ENCODE assay signal across 26 cellular contexts in genomic region chr10:95209509-95210127, GRCh38. TPM values are rescaled to one million over a fixed set of nuclear protein-coding genes. Genes with fewer than 3 reads are reported as not detected.
DNase-seq lines count a peak whose midpoint lies in the region; ATAC-seq, FAIRE-seq and TF ChIP-seq lines count a peak whose summit lies in the region.
"Had no signal": no experiment of that assay in that cellular context is flagged by ENCODE, and none has a peak within 500 bp of the region (broad histone marks: within the 10 kb centered on the region; RNA-seq: fewer than 3 reads in every experiment).

No MANE protein-coding gene starts in this region.

- peak overlapping the region; percentile 32; the same call in 1 of the 2 replicates for H4K91ac ChIP-seq in IMR-90 (ENCODE audit: insufficient read depth, low read depth, low read length)

- peaks cover under 1% of the 10 kb centered on the region; the same call in 1 of the 2 replicates for H3K9me1 ChIP-seq in IMR-90 (ENCODE audit: insufficient read depth, low read length)

- H3K27me3 ChIP-seq in IMR-90 (ENCODE audit: control insufficient read depth, insufficient read depth, low read length): no peaks in the 10 kb centered on the region
- H3K27me3 ChIP-seq: BLaER1 had no signal

- ATAC-seq in A549 (0 out of 6 replicates have a peak, but pooled peaks of 1 of the 2 experiments have one; percentile 15), IMR-90 (ENCODE audit: low read depth) (no peak), omental fat pad (ENCODE audit: low FRiP score) (no peak)

- TF ChIP-seq CTCF in A549 (IDR thresholded peaks at IDR 0.05) (no peak), IMR-90 (conservative IDR thresholded peaks at IDR 0.05; ENCODE audit: low read depth, low read length) (no peak), kidney (IDR thresholded peaks at IDR 0.05; ENCODE audit: borderline replicate concordance, extremely low read depth, insufficient read depth) (no peak), omental fat pad (IDR thresholded peaks at IDR 0.05) (no peak)

- H3K9ac ChIP-seq in IMR-90 (ENCODE audit: low read depth, low read length) (no peak overlapping the region), kidney (ENCODE audit: low read length in 2 of 2) (no peak overlapping the region)
- H3K9ac ChIP-seq: BLaER1 had no signal

- peak overlapping the region; percentile 84 for H2AK9ac ChIP-seq in IMR-90 (replicated peaks; ENCODE audit: low read depth, low read length, poor library complexity)

- no peak overlapping the region for H3K23ac ChIP-seq in IMR-90 (ENCODE audit: low read depth, low read length)

- intact Hi-C loops in IMR-90 (cut with micrococcal nuclease): loop anchor here (2.0 kb wide), 2 partner anchors 33 to 153 kb away; no protein-coding TSS in a partner anchor
- intact Hi-C loops in kidney (cut with DNase I): no loop called here

- peak overlapping the region; percentile 78 for H3K4ac ChIP-seq in IMR-90 (ENCODE audit: low read depth, low read length)

- H4K5ac ChIP-seq in IMR-90 (ENCODE audit: low read depth, low read length): no peak overlapping the region

- H2AFZ ChIP-seq in IMR-90 (replicated peaks; ENCODE audit: low read length, poor library complexity): peak overlapping the region; percentile 83

- H3K14ac ChIP-seq in IMR-90 (replicated peaks; ENCODE audit: low read depth, low read length): no peak overlapping the region

- DNase-seq in A549 (ENCODE audit: low read depth in 1 of 2, low spot score in 1 of 2): no peak
- no peak for DNase-seq in IMR-90
- DNase-seq in kidney: no peak
- no peak for DNase-seq in omental fat pad (ENCODE audit: low spot score)
- no peak for DNase-seq in activated T-cell treated with anti-CD3 and anti-CD28 coated beads, Interleukin-2, amount 50 U/mL, for 48 hours
- DNase-seq in DMS153 (lab: John Stamatoyannopoulos, UW): no peak
- no peak for DNase-seq in MV-4-11 (lab: John Stamatoyannopoulos, UW)
- DNase-seq: Calu3; CD4-positive, alpha-beta memory T cell; DMS53; EL; Kasumi-1; MM.1S; NCI-H1092 treated with DMSO at 0.1 percent for 48 hours; NCI-H2081; NCI-H2171 treated with DMSO at 0.1 percent for 48 hours; NCI-H446 treated with DMSO at 0.1 percent for 48 hours; NCI-H69; SHP77 had no signal

- peak overlapping the region; percentile 61 to 84; a peak in 5 of 6 replicates for H3K27ac ChIP-seq in A549
- H3K27ac ChIP-seq in IMR-90 (ENCODE audit: insufficient read depth, low read length): no peak overlapping the region
- no peak overlapping the region for H3K27ac ChIP-seq in kidney (ENCODE audit: low read depth in 2 of 2, low read length in 2 of 2)
- H3K27ac ChIP-seq: BLaER1, SK-N-MC had no signal

- FAIRE-seq in A549 (lab: Jason Lieb, UNC) (no peak), colon (lab: Jason Lieb, UNC) (peak; percentile 80), kidney (lab: Jason Lieb, UNC) (peak; percentile 93)
- FAIRE-seq: GM12892, GM18507 had no signal

- BruUV-seq in IMR-90 (replicated peaks; lab: Mats Ljungman, UMichigan): no TSS peak

- POLR2A ChIA-PET in A549 (lab: Yijun Ruan, JAX): no interaction called here
- POLR2A ChIA-PET in IMR-90 (lab: Charles Lee; ENCODE audit: unreplicated experiment): no interaction called here

- dilution Hi-C loops in IMR-90 (cut with HindIII; ENCODE audit: low sequenced_read_pairs, unreplicated experiment): no loop called here

- H2BK120ac ChIP-seq in IMR-90 (ENCODE audit: low read depth, low read length): peak overlapping the region; percentile 77; the same call in 1 of the 2 replicates

- H3K9me3 ChIP-seq in A549: no peaks in the 10 kb centered on the region
- no peaks in the 10 kb centered on the region for H3K9me3 ChIP-seq in IMR-90 (ENCODE audit: control insufficient read depth, insufficient read depth, low read length)
- H3K9me3 ChIP-seq in kidney (ENCODE audit: control insufficient read depth in 1 of 2, low read length in 2 of 2): no peaks in the 10 kb centered on the region
- H3K9me3 ChIP-seq: BLaER1 had no signal

- TF ChIP-seq RAD21 in A549 (conservative IDR thresholded peaks at IDR 0.05 in 1 of 2, IDR thresholded peaks at IDR 0.05 in 1 of 2) (no peak), IMR-90 (IDR thresholded peaks at IDR 0.05; ENCODE audit: low read length) (no peak)

- H2BK20ac ChIP-seq in IMR-90 (ENCODE audit: low read depth, low read length): peak overlapping the region; percentile 85

- no peak overlapping the region for H3K18ac ChIP-seq in IMR-90 (ENCODE audit: low read depth, low read length)

- no peak overlapping the region for H4K8ac ChIP-seq in IMR-90 (ENCODE audit: low read depth in 2 of 2, low read length in 2 of 2)

- no peak overlapping the region for H2BK5ac ChIP-seq in IMR-90 (ENCODE audit: low read depth, low read length, poor library complexity, severe bottlenecking)

- TF ChIP-seq EP300 in A549 (IDR thresholded peaks at IDR 0.05): no peak

- in situ Hi-C loops in IMR-90 (cut with MboI; ENCODE audit: low sequenced_read_pairs): no loop called here

- no peak overlapping the region for H3K56ac ChIP-seq in IMR-90 (ENCODE audit: extremely low read depth, insufficient read depth, low read length)

- CTCF ChIA-PET in A549 (lab: Yijun Ruan, JAX): interaction anchor here (0.7 to 3.4 kb wide), 15 partner anchors 8 to 581 kb away, joined by 3 to 64 read pairs (median 4); no protein-coding TSS in a partner anchor
- CTCF ChIA-PET in IMR-90 (lab: Yijun Ruan, JAX): interaction anchor here (0.5 to 1.2 kb wide), 5 partner anchors 13 to 33 kb away, joined by 3 to 8 read pairs (median 3); no protein-coding TSS in a partner anchor

- no peaks in the 10 kb centered on the region for H3K79me1 ChIP-seq in IMR-90 (ENCODE audit: low read depth in 1 of 2, low read length in 2 of 2)

- no peaks in the 10 kb centered on the region for H3K36me3 ChIP-seq in IMR-90 (ENCODE audit: control insufficient read depth, insufficient read depth, low read length)
- no peaks in the 10 kb centered on the region for H3K36me3 ChIP-seq in kidney (ENCODE audit: control insufficient read depth in 1 of 2, insufficient read depth in 2 of 2, low read length in 2 of 2)
- H3K36me3 ChIP-seq: BLaER1 had no signal

- no peaks in the 10 kb centered on the region for H4K20me1 ChIP-seq in IMR-90 (ENCODE audit: insufficient read depth, low read length)
- H4K20me1 ChIP-seq: BLaER1 had no signal

- peak overlapping the region; percentile 87; the same call in 1 of the 3 replicates for H2BK15ac ChIP-seq in IMR-90 (ENCODE audit: low read depth, low read length)

- peak overlapping the region; percentile 80; the same call in 1 of the 2 replicates for H2AK5ac ChIP-seq in IMR-90 (ENCODE audit: low read depth, low read length)

- no peak overlapping the region for H3K4me3 ChIP-seq in A549
- H3K4me3 ChIP-seq in IMR-90 (ENCODE audit: insufficient read depth, low read depth, low read length): no peak overlapping the region
- no peak overlapping the region for H3K4me3 ChIP-seq in kidney (ENCODE audit: low read length in 2 of 2)
- H3K4me3 ChIP-seq: BLaER1, SK-N-MC had no signal

- H3K4me2 ChIP-seq in A549 (no peak overlapping the region), IMR-90 (ENCODE audit: low read depth, low read length) (no peak overlapping the region)
- H3K4me2 ChIP-seq: BLaER1 had no signal

- H3K4me1 ChIP-seq in A549: peaks cover 29% of the 10 kb centered on the region
- peaks cover 3% of the 10 kb centered on the region; the same call in 1 of the 2 replicates for H3K4me1 ChIP-seq in IMR-90 (ENCODE audit: control insufficient read depth, insufficient read depth, low read length)
- no peaks in the 10 kb centered on the region for H3K4me1 ChIP-seq in kidney (ENCODE audit: control insufficient read depth in 1 of 2, insufficient read depth in 1 of 2, low read depth in 1 of 2, low read length in 2 of 2)
- H3K4me1 ChIP-seq: BLaER1 had no signal

- WGBS in A549 (ENCODE audit: missing lambda C conversion rate): 90% methylated on average over 6 of the region's 6 CpGs
- no CpG with 5 or more reads among the region's 6 CpGs for WGBS in IMR-90 (ENCODE audit: extremely low coverage in 2 of 2, insufficient read length in 1 of 2), 2 experiments

- TF ChIP-seq POLR2A in A549 (IDR thresholded peaks at IDR 0.05; ENCODE audit: low read length): no peak
- TF ChIP-seq POLR2A in IMR-90 (IDR thresholded peaks at IDR 0.05; ENCODE audit: low read depth, low read length): no peak

TF ChIP-seq in A549, 52 proteins besides CTCF, POLR2A, EP300 and RAD21:
- TF ChIP-seq GATA3 (IDR thresholded peaks at IDR 0.05; ENCODE audit: borderline replicate concordance) (no peak), FOSL2 (IDR thresholded peaks at IDR 0.05) (no peak), FOSL2 (CRISPR knock-in tag; IDR thresholded peaks at IDR 0.05) (peak; percentile 18; the same call in 1 of the 2 replicates)
TF ChIP-seq in A549: peak in this region for 1.

TF ChIP-seq in IMR-90, 13 proteins besides CTCF, POLR2A, EP300 and RAD21:
- TF ChIP-seq MAZ (IDR thresholded peaks at IDR 0.05; ENCODE audit: borderline replicate concordance, low read depth, low read length) (no peak), RFX5 (IDR thresholded peaks at IDR 0.05; ENCODE audit: low read depth, low read length) (no peak), BHLHE40 (IDR thresholded peaks at IDR 0.05; ENCODE audit: low read depth, low read length) (no peak), CEBPB (IDR thresholded peaks at IDR 0.05; ENCODE audit: low read depth, low read length) (no peak), SMC3 (IDR thresholded peaks at IDR 0.05; ENCODE audit: low read depth, low read length) (no peak)

RNA-seq across cellular contexts. Expression of gene ACSM6, which starts 15.6 kb away (rescaled TPM):
- polyA plus RNA-seq in A549 (2011; rRNA removed) (not detected in 2 replicates), A549 (2017; fragmentation: RNase III; extraction: RNeasy Plus Mini Kit Qiagen cat#74134 plus additional on column Dnase treatment) (not detected in 3 replicates), IMR-90 (2012; rRNA removed) (not detected in 2 replicates), kidney (ENCODE audit: insufficient read depth, low read depth, low replicate concordance) (0.34 TPM)
- not detected in 2 replicates for polyA plus RNA-seq in A549 (2012; cell fraction: cytosol; rRNA removed)
- polyA plus RNA-seq in A549 (2012; cell fraction: nucleus; rRNA removed): not detected in 2 replicates
- polyA minus RNA-seq in A549 (2011; rRNA and poly(A)+ RNA removed): not detected in 2 replicates
- total RNA-seq in IMR-90 (2012; rRNA removed) (not detected in 2 replicates), kidney (not detected), omental fat pad (not detected)
- polyA plus RNA-seq in IMR-90 (2012; cell fraction: cytosol; rRNA removed): not detected in 2 replicates
- not detected in 2 replicates for polyA plus RNA-seq in IMR-90 (2012; cell fraction: nucleus; rRNA removed; ENCODE audit: low replicate concordance)
- total RNA-seq: A172; Calu3; CD4-positive, alpha-beta memory T cell; RPMI7951 had no signal
- polyA plus RNA-seq: CD4-positive, alpha-beta memory T cell had no signal

Comparison
In these comparisons a context has a peak if more than half of its experiments do, and no peak if none do; other contexts are left out.
1. H3K27ac ChIP-seq: peak in A549 (2 of 2); none in IMR-90 (single experiment) and kidney (0 of 2).